8 cellular contexts compared by ENCODE assay signal in the genomic region with DNA sequence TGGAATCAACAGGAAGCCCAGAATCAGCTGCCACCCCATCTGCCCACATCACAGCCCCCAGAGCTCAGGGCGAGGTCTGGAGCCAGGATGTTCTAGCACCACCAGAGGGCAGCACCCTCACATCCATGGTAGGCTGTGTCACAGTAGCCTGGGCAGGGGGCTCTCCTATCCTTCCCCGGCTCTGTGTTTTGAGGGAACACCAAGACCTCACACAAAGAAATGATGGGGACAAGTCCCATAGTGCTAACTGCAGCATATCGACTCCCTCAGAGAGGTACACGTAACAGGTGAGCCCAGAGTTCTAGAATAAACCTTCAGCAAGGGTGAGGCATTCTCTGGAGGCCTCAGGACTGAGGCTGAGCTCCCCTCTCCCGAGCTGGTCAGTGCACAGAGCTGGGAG. TPM values are rescaled to one million over a fixed set of nuclear protein-coding genes. Genes with fewer than 3 reads are reported as not detected.
DNase-seq lines count a peak whose midpoint lies in the region; ATAC-seq and TF ChIP-seq lines count a peak whose summit lies in the region.

No MANE protein-coding gene starts in this region.

- no peak overlapping the region for H3K27ac ChIP-seq in coronary artery
- peak overlapping the region in 1 of 2 donors; percentile 22 for H3K27ac ChIP-seq in lung (ENCODE audit: low read depth in 1 of 2, low read length in 1 of 2)

- H3K4me1 ChIP-seq in lung (ENCODE audit: control insufficient read depth in 2 of 2, insufficient read depth in 2 of 2, low read length in 2 of 2), result peaks cover 0 to 12% of the 10 kb centered on the region in 2 donors

- TF ChIP-seq CTCF in coronary artery (IDR thresholded peaks at IDR 0.05) (peak; percentile 64), lung (IDR thresholded peaks at IDR 0.05; ENCODE audit: control extremely low read depth, extremely low read depth) (peak; percentile 88)

- no peaks in the 10 kb centered on the region for H3K9me3 ChIP-seq in lung (ENCODE audit: control insufficient read depth in 2 of 2, insufficient read depth in 1 of 2, low read length in 1 of 2)

- no peaks in the 10 kb centered on the region for H3K27me3 ChIP-seq in lung (ENCODE audit: control insufficient read depth, insufficient read depth)

- ATAC-seq in lung (ENCODE audit: insufficient read depth, low FRiP score), result no peak
- no peak for ATAC-seq in GM18873 (IDR thresholded peaks at IDR 0.05; ENCODE audit: low FRiP score, unreplicated experiment)

- 29 to 35% methylated on average over 5 of the region's 5 CpGs for WGBS in lung, 2 donors

- no peaks in the 10 kb centered on the region for H3K36me3 ChIP-seq in lung (ENCODE audit: control insufficient read depth in 2 of 2, insufficient read depth in 2 of 2, low read length in 2 of 2)

- H3K4me3 ChIP-seq in coronary artery (no peak overlapping the region), lung (no peak overlapping the region)

- DNase-seq in activated gamma-delta T cell treated with Interleukin-2 at 50 U/mL for 16 hours, result peak; percentile 79
- DNase-seq in activated gamma-delta T cell (lab: John Stamatoyannopoulos, UW), result no peak
- DNase-seq in NCI-H2227 (lab: John Stamatoyannopoulos, UW; ENCODE audit: unreplicated experiment), result peak; percentile 82
- peak; percentile 78 for DNase-seq in activated CD4-positive, alpha-beta T cell treated with anti-CD3 and anti-CD28 coated beads, Interleukin-2, amount 50 U/mL, for 1 hour
- DNase-seq in coronary artery (ENCODE audit: low spot score), result no peak
- peak; percentile 65 for DNase-seq in lung (ENCODE audit: low spot score)
- peak; percentile 51 for DNase-seq in stimulated activated CD8-positive, alpha-beta memory T cell treated with anti-CD3 and anti-CD28 coated beads, Interleukin-15, amount 100 ng/mL, for 48 hours (ENCODE audit: low read depth in 2 of 2)

RNA-seq across cellular contexts. Expression of a gene that starts 2.3 kb away (rescaled TPM):
- total RNA-seq in lung, result 1 to 10 TPM; 3.8 to 9.2 TPM
- 1 to 10 TPM; 3.1 to 3.2 TPM for polyA plus RNA-seq in lung

RNA-seq across cellular contexts. Expression of a gene that starts 57.5 kb away (rescaled TPM):
- under 1 TPM; 0.03 to 0.09 TPM for total RNA-seq in lung
- polyA plus RNA-seq in lung, result under 1 TPM; 0.02 to 0.03 TPM

Comparison
In these comparisons a context has a peak if more than half of its experiments do, and no peak if none do; other contexts are left out.
1. DNase-seq: peak in activated gamma-delta T cell treated with Interleukin-2 at 50 U/mL for 16 hours (single experiment), NCI-H2227 (single experiment), activated CD4-positive, alpha-beta T cell treated with anti-CD3 and anti-CD28 coated beads, Interleukin-2, amount 50 U/mL, for 1 hour (single experiment), lung (single experiment) and stimulated activated CD8-positive, alpha-beta memory T cell treated with anti-CD3 and anti-CD28 coated beads, Interleukin-15, amount 100 ng/mL, for 48 hours (2 of 2); none in activated gamma-delta T cell (single experiment) and coronary artery (single experiment).